In the genomic region with DNA sequence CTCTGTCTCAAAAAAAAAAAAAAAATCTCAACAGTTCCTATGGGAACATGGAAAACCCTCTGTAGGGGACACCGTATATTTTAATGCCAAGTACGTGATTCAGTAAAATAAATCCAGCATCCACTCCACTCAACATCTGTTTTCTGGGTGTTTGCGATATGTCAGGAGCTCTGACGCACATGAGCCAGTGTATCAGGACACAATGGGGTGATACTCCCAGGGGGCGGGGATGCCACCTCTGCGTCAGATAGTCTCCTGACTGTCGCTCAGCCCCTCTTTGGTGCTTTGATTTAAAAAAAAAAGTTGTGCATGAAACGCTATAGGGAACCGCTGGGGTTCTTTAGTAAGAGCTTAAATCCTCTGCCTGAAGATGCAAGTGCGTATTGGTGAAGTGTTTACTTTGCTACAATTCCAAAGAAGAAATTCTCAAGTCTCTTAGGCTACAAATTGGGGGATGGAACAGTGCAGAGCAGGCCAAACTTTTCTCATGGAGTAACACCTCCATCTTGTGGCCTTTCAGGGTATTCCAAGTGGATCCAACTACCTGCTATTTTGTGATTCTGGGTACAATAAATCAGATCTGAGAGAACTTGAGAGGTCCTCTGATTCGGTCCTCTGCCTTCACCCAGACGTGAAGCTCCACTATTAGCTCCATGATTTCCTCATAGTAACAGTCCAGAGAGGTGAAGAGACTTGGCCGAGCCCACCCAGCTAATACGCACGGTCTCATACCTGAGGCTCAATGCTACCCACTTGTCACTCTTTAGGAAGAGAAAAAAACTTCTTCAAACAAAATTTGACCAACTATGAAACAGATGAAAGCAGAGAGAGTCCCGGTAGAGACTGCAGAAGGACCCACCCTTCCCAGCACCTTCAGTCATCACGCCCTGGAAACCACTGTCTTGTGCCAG, we compare ENCODE assay signal across 8 cellular contexts. TPM values are rescaled to one million over a fixed set of nuclear protein-coding genes. Genes with fewer than 3 reads are reported as not detected.
DNase-seq lines count a peak whose midpoint lies in the region; ATAC-seq and TF ChIP-seq lines count a peak whose summit lies in the region.

No MANE protein-coding gene starts in this region.

- WGBS in upper lobe of left lung, 2 donors, result 50 to 53% methylated on average over 16 to 17 of the region's 17 CpGs

- CTCF ChIA-PET in HEK293T (lab: Yijun Ruan, JAX), result interaction anchor here (0.6 to 3.6 kb wide), 11 partner anchors 10 to 942 kb away, joined by 3 to 20 read pairs (median 5); no protein-coding TSS in a partner anchor

- H3K9me3 ChIP-seq in NT2/D1 (ENCODE audit: insufficient read depth, low read length) (peaks cover 4% of the 10 kb centered on the region; the same call in 1 of the 2 replicates), left lung (no peaks in the 10 kb centered on the region), upper lobe of left lung (no peaks in the 10 kb centered on the region)

- TF ChIP-seq EP300 in upper lobe of left lung (IDR thresholded peaks at IDR 0.05), result peak in 2 of 4 donors; percentile 39 to 89

- intact Hi-C loops in left lung (cut with DNase I), result no loop called here

- H3K36me3 ChIP-seq in NT2/D1 (ENCODE audit: insufficient read depth, insufficient read length, low read length) (no peaks in the 10 kb centered on the region), left lung (no peaks in the 10 kb centered on the region), upper lobe of left lung (no peaks in the 10 kb centered on the region)

- no peak overlapping the region for H3K27ac ChIP-seq in left lung
- H3K27ac ChIP-seq in upper lobe of left lung, result no peak overlapping the region

- H3K27me3 ChIP-seq in NT2/D1 (ENCODE audit: insufficient read depth, insufficient read length), result no peaks in the 10 kb centered on the region
- H3K27me3 ChIP-seq in left lung, result no peaks in the 10 kb centered on the region
- H3K27me3 ChIP-seq in upper lobe of left lung, result no peaks in the 10 kb centered on the region

- no peak for TF ChIP-seq POLR2A in upper lobe of left lung (IDR thresholded peaks at IDR 0.05)

- peaks cover 2% of the 10 kb centered on the region for H3K4me1 ChIP-seq in NT2/D1 (ENCODE audit: insufficient read depth, insufficient read length)
- H3K4me1 ChIP-seq in left lung, result peaks cover 0 to 4% of the 10 kb centered on the region in 2 donors
- H3K4me1 ChIP-seq in upper lobe of left lung, result peaks cover 0 to 4% (median 0%) of the 10 kb centered on the region in 4 donors

- H3K4me3 ChIP-seq in NT2/D1 (ENCODE audit: insufficient read length, low read depth), result no peak overlapping the region
- no peak overlapping the region for H3K4me3 ChIP-seq in left lung
- H3K4me3 ChIP-seq in upper lobe of left lung, result no peak overlapping the region

- DNase-seq in DMS153 (lab: John Stamatoyannopoulos, UW) (peak; percentile 14), HEK293T (ENCODE audit: extremely low spot score) (peak; percentile 65), NT2/D1 (ENCODE audit: low read depth, low spot score) (peak; percentile 44), cerebellar cortex (ENCODE audit: low spot score) (peak; percentile 43), left lung (no peak), upper lobe of left lung (peak in 1 of 2 donors; percentile 46)
- DNase-seq in stimulated activated CD4-positive, alpha-beta T cell treated with anti-CD3 and anti-CD28 coated beads, Interleukin-12 subunit alpha, Interleukin-12 subunit beta, amount 100 ng/mL, for 4 hours, result no peak

- no peak overlapping the region for H3K9ac ChIP-seq in NT2/D1 (ENCODE audit: insufficient read length, low read depth)

- TF ChIP-seq CTCF in left lung (IDR thresholded peaks at IDR 0.05) (peak; percentile 77 to 82), upper lobe of left lung (IDR thresholded peaks at IDR 0.05) (peak; percentile 65 to 93 (median 82))

- POLR2A ChIA-PET in HEK293T (lab: Yijun Ruan, JAX), result no interaction called here

- peak; percentile 97 for ATAC-seq in left lung
- ATAC-seq in upper lobe of left lung (ENCODE audit: low FRiP score in 2 of 2), result peak; percentile 87 to 91
- no peak for ATAC-seq in GM18511 (IDR thresholded peaks at IDR 0.05; ENCODE audit: unreplicated experiment)

TF ChIP-seq in HEK293T, 16 proteins besides CTCF, POLR2A, EP300 and RAD21:
- TF ChIP-seq NFRKB (IDR thresholded peaks at IDR 0.05), result no peak
- TF ChIP-seq, protein P1, sequence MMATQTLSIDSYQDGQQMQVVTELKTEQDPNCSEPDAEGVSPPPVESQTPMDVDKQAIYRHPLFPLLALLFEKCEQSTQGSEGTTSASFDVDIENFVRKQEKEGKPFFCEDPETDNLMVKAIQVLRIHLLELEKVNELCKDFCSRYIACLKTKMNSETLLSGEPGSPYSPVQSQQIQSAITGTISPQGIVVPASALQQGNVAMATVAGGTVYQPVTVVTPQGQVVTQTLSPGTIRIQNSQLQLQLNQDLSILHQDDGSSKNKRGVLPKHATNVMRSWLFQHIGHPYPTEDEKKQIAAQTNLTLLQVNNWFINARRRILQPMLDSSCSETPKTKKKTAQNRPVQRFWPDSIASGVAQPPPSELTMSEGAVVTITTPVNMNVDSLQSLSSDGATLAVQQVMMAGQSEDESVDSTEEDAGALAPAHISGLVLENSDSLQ (IDR thresholded peaks at IDR 0.05), result peak; percentile 33; the same call in 1 of the 2 replicates

RNA-seq across cellular contexts. Expression of a gene that starts 9.3 kb away (rescaled TPM):
- total RNA-seq in left lung, result under 1 TPM; 0.61 to 0.76 TPM
- 1 to 10 TPM in 2 of 6 donors, under 1 TPM in 2, not detected in 2; 0.43 to 3.1 (median 1.5) TPM for total RNA-seq in upper lobe of left lung

Comparison
In these comparisons a context has a peak if more than half of its experiments do, and no peak if none do; other contexts are left out.
1. DNase-seq: peak in DMS153 (single experiment), HEK293T (single experiment), NT2/D1 (single experiment) and cerebellar cortex (single experiment); none in left lung (0 of 2) and stimulated activated CD4-positive, alpha-beta T cell treated with anti-CD3 and anti-CD28 coated beads, Interleukin-12 subunit alpha, Interleukin-12 subunit beta, amount 100 ng/mL, for 4 hours (single experiment).